In the genomic region with DNA sequence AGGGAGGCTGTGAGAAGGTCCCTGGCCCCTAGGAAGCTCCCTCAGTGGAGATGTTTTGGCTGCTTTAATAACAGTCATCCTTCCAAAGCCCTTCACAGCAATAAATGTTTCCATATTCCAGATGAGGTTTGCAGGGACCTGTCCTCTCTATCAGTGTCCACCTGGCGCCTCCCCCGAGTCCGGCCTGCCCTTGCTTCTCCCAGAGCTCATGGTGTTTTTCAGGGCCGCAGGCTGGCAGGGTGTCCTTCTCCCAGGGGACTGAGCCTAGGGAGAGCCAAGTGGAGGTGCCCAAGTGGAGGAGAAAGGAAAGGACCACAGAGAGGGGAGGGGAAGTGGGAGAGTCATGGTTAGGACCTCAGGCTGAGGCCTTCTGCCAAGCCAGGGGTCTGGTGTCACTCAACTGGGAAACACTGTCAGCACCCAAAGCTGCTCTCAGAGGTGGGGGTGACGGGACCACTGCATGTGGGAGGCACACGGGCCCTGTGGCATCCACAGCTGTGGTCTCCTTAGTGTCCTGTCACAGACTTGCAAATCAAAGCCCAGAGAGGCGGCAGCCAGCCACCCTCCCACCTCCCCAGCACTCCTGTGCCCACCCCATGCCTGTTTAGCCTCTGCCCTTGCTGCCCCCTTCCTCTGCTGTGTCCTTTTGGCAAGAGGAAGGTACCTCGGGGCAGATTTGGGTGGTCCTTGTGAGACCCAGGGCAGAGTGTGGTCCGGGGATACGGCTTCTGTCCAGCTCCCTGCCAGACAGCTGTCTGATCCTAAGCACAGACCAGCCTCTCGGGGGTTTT, we compare ENCODE assay signal across 19 cellular contexts. TPM values are rescaled to one million over a fixed set of nuclear protein-coding genes. Genes with fewer than 3 reads are reported as not detected.
A peak's percentile ranks its signal among the peaks of the same experiment; 100 is the strongest.
DNase-seq lines count a peak whose midpoint lies in the region; ATAC-seq and TF ChIP-seq lines count a peak whose summit lies in the region.
"Had no signal": no experiment of that assay in that cellular context is flagged by ENCODE, and none has a peak within 500 bp of the region (broad histone marks: within the 10 kb centered on the region; RNA-seq: fewer than 3 reads in every experiment).

No MANE protein-coding gene starts in this region.

- CTCF ChIA-PET in activated B cell treated with CpG ODN at 0.5 μM for 24 hours (lab: Charles Lee), result no interaction called here

- H3K4me3 Mint-ChIP-seq in activated B cell treated with CpG ODN at 0.5 μM for 24 hours, result no peak overlapping the region
- no peak overlapping the region for H3K4me3 Mint-ChIP-seq in stimulated activated effector memory CD8-positive, alpha-beta T cell treated with anti-CD3 and anti-CD28 coated beads, Interleukin-12 subunit alpha, Interleukin-12 subunit beta, amount 100 ng/mL, for 72 hours
- H3K4me3 Mint-ChIP-seq: activated naive CD4-positive, alpha-beta T cell treated with anti-CD3 and anti-CD28 coated beads for 36 hours had no signal

- no peak for DNase-seq in activated B cell treated with CpG ODN at 0.5 μM for 24 hours
- DNase-seq in cardiac septum (ENCODE audit: low spot score), result peak; percentile 72
- peak; percentile 38 for DNase-seq in myocyte (ENCODE audit: low read depth)
- DNase-seq in stimulated activated effector memory CD8-positive, alpha-beta T cell treated with anti-CD3 and anti-CD28 coated beads, Interleukin-12 subunit alpha, Interleukin-12 subunit beta, amount 100 ng/mL, for 72 hours (ENCODE audit: low spot score in 2 of 2), result no peak
- no peak for DNase-seq in stimulated activated CD4-positive, alpha-beta T cell treated with anti-CD3 and anti-CD28 coated beads, Interleukin-15, amount 100 ng/mL, for 24 hours
- DNase-seq: activated naive CD4-positive, alpha-beta T cell treated with anti-CD3 and anti-CD28 coated beads for 36 hours; DMS53; glutamatergic neuron; MG63; NCI-H1436; NCI-H748 treated with DMSO at 0.1 percent for 48 hours; OCI-M1; SIG-M5; stimulated activated CD4-positive, alpha-beta T cell treated with anti-CD3 and anti-CD28 coated beads, Interleukin-4, amount 100 ng/mL, for 24 hours; T-helper 2 cell had no signal

- peaks cover 51% of the 10 kb centered on the region for H3K4me1 Mint-ChIP-seq in activated B cell treated with CpG ODN at 0.5 μM for 24 hours
- H3K4me1 Mint-ChIP-seq in stimulated activated effector memory CD8-positive, alpha-beta T cell treated with anti-CD3 and anti-CD28 coated beads, Interleukin-12 subunit alpha, Interleukin-12 subunit beta, amount 100 ng/mL, for 72 hours, result peaks cover 14% of the 10 kb centered on the region

- H3K9me3 Mint-ChIP-seq in activated B cell treated with CpG ODN at 0.5 μM for 24 hours, result no peaks in the 10 kb centered on the region
- no peaks in the 10 kb centered on the region for H3K9me3 Mint-ChIP-seq in stimulated activated effector memory CD8-positive, alpha-beta T cell treated with anti-CD3 and anti-CD28 coated beads, Interleukin-12 subunit alpha, Interleukin-12 subunit beta, amount 100 ng/mL, for 72 hours
- H3K9me3 Mint-ChIP-seq: activated naive CD4-positive, alpha-beta T cell treated with anti-CD3 and anti-CD28 coated beads for 36 hours had no signal

- peak overlapping the region; percentile 35 for H3K27ac Mint-ChIP-seq in activated B cell treated with CpG ODN at 0.5 μM for 24 hours
- peak overlapping the region; percentile 85 for H3K27ac Mint-ChIP-seq in stimulated activated effector memory CD8-positive, alpha-beta T cell treated with anti-CD3 and anti-CD28 coated beads, Interleukin-12 subunit alpha, Interleukin-12 subunit beta, amount 100 ng/mL, for 72 hours
- H3K27ac Mint-ChIP-seq: activated naive CD4-positive, alpha-beta T cell treated with anti-CD3 and anti-CD28 coated beads for 36 hours had no signal

- peaks cover 73% of the 10 kb centered on the region for H3K36me3 Mint-ChIP-seq in activated B cell treated with CpG ODN at 0.5 μM for 24 hours (ENCODE audit: low read depth)
- H3K36me3 Mint-ChIP-seq in stimulated activated effector memory CD8-positive, alpha-beta T cell treated with anti-CD3 and anti-CD28 coated beads, Interleukin-12 subunit alpha, Interleukin-12 subunit beta, amount 100 ng/mL, for 72 hours, result peaks cover 53% of the 10 kb centered on the region

- intact Hi-C loops in activated B cell treated with CpG ODN at 0.5 μM for 24 hours (cut with micrococcal nuclease), result loop anchor here (10.0 kb wide), 2 partner anchors 602 to 688 kb away; partner anchors contain the start of genes RAB36 and RSPH14
- intact Hi-C loops in cardiac septum (cut with DNase I), result no loop called here

- no peak for ATAC-seq in activated B cell treated with CpG ODN at 0.5 μM for 24 hours (ENCODE audit: low read depth)
- no peak for ATAC-seq in stimulated activated effector memory CD8-positive, alpha-beta T cell treated with anti-CD3 and anti-CD28 coated beads, Interleukin-12 subunit alpha, Interleukin-12 subunit beta, amount 100 ng/mL, for 72 hours
- no peak for ATAC-seq in HG03565 (IDR thresholded peaks at IDR 0.05; ENCODE audit: unreplicated experiment)
- ATAC-seq in HG03025 (IDR thresholded peaks at IDR 0.05; ENCODE audit: low FRiP score, unreplicated experiment), result no peak
- ATAC-seq: left lung had no signal

- TF ChIP-seq CTCF in activated B cell treated with CpG ODN at 0.5 μM for 24 hours (IDR thresholded peaks at IDR 0.05), result no peak

- no peaks in the 10 kb centered on the region for H3K27me3 Mint-ChIP-seq in activated B cell treated with CpG ODN at 0.5 μM for 24 hours

- POLR2A ChIA-PET in activated B cell treated with CpG ODN at 0.5 μM for 24 hours (lab: Charles Lee), result interaction anchor here (1.3 kb wide), 1 partner anchor 25 kb away, joined by 3 read pairs; the partner anchor contains the start of gene SLC2A11

RNA-seq across cellular contexts. Expression of gene DERL3, which starts 6.4 kb away (rescaled TPM):
- 15.4 and 18.3 TPM in 2 replicates for total RNA-seq in activated B cell treated with CpG ODN at 0.5 μM for 24 hours
- 2.2 TPM for total RNA-seq in cardiac septum
- 1.5 and 4.6 TPM in 2 replicates for total RNA-seq in myocyte
- 3.6 TPM for polyA plus RNA-seq in myocyte (2012)

RNA-seq across cellular contexts. Expression of gene SLC2A11, which starts 25.3 kb away (rescaled TPM):
- total RNA-seq in activated B cell treated with CpG ODN at 0.5 μM for 24 hours (24.0 and 30.2 TPM in 2 replicates), cardiac septum (19.7 TPM), myocyte (13.2 and 18.9 TPM in 2 replicates)
- polyA plus RNA-seq in myocyte (2012), result 18.8 TPM
- total RNA-seq: ascending aorta had no signal

RNA-seq across cellular contexts. Expression of gene SMARCB1, which starts 45.7 kb away (rescaled TPM):
- 156 and 161 TPM in 2 replicates for total RNA-seq in activated B cell treated with CpG ODN at 0.5 μM for 24 hours
- total RNA-seq in cardiac septum, result 50.4 TPM
- total RNA-seq in myocyte, result 58.8 and 62.9 TPM in 2 replicates
- 122 TPM for polyA plus RNA-seq in myocyte (2012)

RNA-seq across cellular contexts. Expression of gene MMP11, which starts 59.8 kb away (rescaled TPM):
- total RNA-seq in activated B cell treated with CpG ODN at 0.5 μM for 24 hours, result 3.6 TPM in 2 replicates
- total RNA-seq in cardiac septum, result 6.2 TPM
- total RNA-seq in myocyte, result 51.5 and 67.7 TPM in 2 replicates
- 303 TPM for polyA plus RNA-seq in myocyte (2012)

Comparison
In these comparisons a context has a peak if more than half of its experiments do, and no peak if none do; other contexts are left out.
1. DNase-seq: peak in cardiac septum (single experiment) and myocyte (single experiment); none in activated B cell treated with CpG ODN at 0.5 μM for 24 hours (single experiment), stimulated activated effector memory CD8-positive, alpha-beta T cell treated with anti-CD3 and anti-CD28 coated beads, Interleukin-12 subunit alpha, Interleukin-12 subunit beta, amount 100 ng/mL, for 72 hours (0 of 2) and stimulated activated CD4-positive, alpha-beta T cell treated with anti-CD3 and anti-CD28 coated beads, Interleukin-15, amount 100 ng/mL, for 24 hours (single experiment).